Comparison of ENCODE assay signal across 2 cellular contexts in genomic region chr14:23543403-23543802, GRCh38.
TF ChIP-seq lines count a peak whose summit lies in the region.

No MANE protein-coding gene starts in this region.

TF ChIP-seq in GM23338, 12 proteins besides CTCF, POLR2A, EP300 and RAD21:
- TF ChIP-seq ZNF462 (CRISPR knock-in tag; IDR thresholded peaks at IDR 0.05) (no peak), ETS1 (IDR thresholded peaks at IDR 0.05) (no peak), EZH2phosphoT487 (IDR thresholded peaks at IDR 0.05; ENCODE audit: unreplicated experiment) (no peak), ZNF331 (CRISPR knock-in tag; IDR thresholded peaks at IDR 0.05; ENCODE audit: low read depth) (no peak), ZNF114 (CRISPR knock-in tag; IDR thresholded peaks at IDR 0.05) (no peak), CREB1 (CRISPR knock-in tag; IDR thresholded peaks at IDR 0.05; ENCODE audit: low read depth) (no peak), POLR2AphosphoS5 (IDR thresholded peaks at IDR 0.05; ENCODE audit: low read depth) (no peak; the same call in 1 of the 2 replicates), REST (IDR thresholded peaks at IDR 0.05; ENCODE audit: unreplicated experiment) (no peak), JUNB (IDR thresholded peaks at IDR 0.05; ENCODE audit: unreplicated experiment) (no peak), EZH2 (IDR thresholded peaks at IDR 0.05; ENCODE audit: low read depth, unreplicated experiment) (no peak), STAT1 (IDR thresholded peaks at IDR 0.05; ENCODE audit: unreplicated experiment) (no peak), NANOG (IDR thresholded peaks at IDR 0.05; ENCODE audit: borderline replicate concordance) (no peak)

TF ChIP-seq in WTC11, 78 proteins besides CTCF, POLR2A, EP300 and RAD21 (continued from another document):
- TF ChIP-seq ZNF532 (CRISPR knock-in tag; IDR thresholded peaks at IDR 0.05; ENCODE audit: borderline replicate concordance) (no peak), ESRRA (CRISPR knock-in tag; IDR thresholded peaks at IDR 0.05; ENCODE audit: borderline replicate concordance) (no peak), ARID4B (CRISPR knock-in tag; IDR thresholded peaks at IDR 0.05; ENCODE audit: borderline replicate concordance) (no peak), CREM (CRISPR knock-in tag; IDR thresholded peaks at IDR 0.05) (no peak), HMGA2 (CRISPR knock-in tag; IDR thresholded peaks at IDR 0.05) (no peak), AFF4 (CRISPR knock-in tag; IDR thresholded peaks at IDR 0.05; ENCODE audit: borderline replicate concordance) (no peak), USF2 (CRISPR knock-in tag; IDR thresholded peaks at IDR 0.05) (no peak), E2F4 (CRISPR knock-in tag; IDR thresholded peaks at IDR 0.05; ENCODE audit: borderline replicate concordance, low read depth) (no peak), ZNF512 (CRISPR knock-in tag; IDR thresholded peaks at IDR 0.05; ENCODE audit: borderline replicate concordance) (no peak), GRHL2 (CRISPR knock-in tag; IDR thresholded peaks at IDR 0.05; ENCODE audit: insufficient replicate concordance, severe bottlenecking) (no peak)
